ENCODE assay signal across 19 cellular contexts in genomic region chr12:100919116-100919515, GRCh38.
"Had no signal": no experiment of that assay in that cellular context is flagged by ENCODE, and none has a peak within 500 bp of the region (broad histone marks: within the 10 kb centered on the region; RNA-seq: fewer than 3 reads in every experiment).

No MANE protein-coding gene starts in this region.

- DNase-seq: activated naive CD4-positive, alpha-beta T cell; activated T-cell treated with anti-CD3 and anti-CD28 coated beads, Interleukin-2, amount 50 U/mL, for 1 hour; adrenal gland; colonic mucosa; dorsolateral prefrontal cortex; effector memory CD8-positive, alpha-beta T cell; left lung; naive thymus-derived CD8-positive, alpha-beta T cell; spleen; stimulated activated CD4-positive, alpha-beta T cell treated with anti-CD3 and anti-CD28 coated beads, Interleukin-4, amount 100 ng/mL, for 24 hours; stimulated activated naive CD8-positive, alpha-beta T cell treated with anti-CD3 and anti-CD28 coated beads, Interleukin-15, Interleukin-2, amounts not matched to agents 100 U/mL and 50 U/mL, for 24 hours; T-cell; thyroid gland had no signal

- H3K9me3 ChIP-seq: adrenal gland, colonic mucosa, esophagus muscularis mucosa, left lung, thyroid gland had no signal

- H3K27ac ChIP-seq: adrenal gland, colonic mucosa, esophagus muscularis mucosa, left lung, spleen, thyroid gland had no signal

- ATAC-seq: effector memory CD8-positive, alpha-beta T cell; left lung; naive thymus-derived CD8-positive, alpha-beta T cell; stimulated activated naive CD8-positive, alpha-beta T cell treated with anti-CD3 and anti-CD28 coated beads, Interleukin-15, Interleukin-2, amounts not matched to agents 100 U/mL and 50 U/mL, for 24 hours; T-cell; WTC11 had no signal

- H3K4me3 ChIP-seq: adrenal gland, colonic mucosa, dorsolateral prefrontal cortex, esophagus muscularis mucosa, left lung, lung, spleen, thyroid gland had no signal

- H3K27me3 ChIP-seq: adrenal gland, colonic mucosa, dorsolateral prefrontal cortex, esophagus muscularis mucosa, left lung, spleen, thyroid gland had no signal

- FAIRE-seq: astrocyte, endothelial cell of umbilical vein, TTC549 had no signal

- H3K4me1 ChIP-seq: adrenal gland, colonic mucosa, esophagus muscularis mucosa, left lung, spleen, thyroid gland had no signal

- H3K36me3 ChIP-seq: adrenal gland, colonic mucosa, esophagus muscularis mucosa, left lung, spleen, thyroid gland had no signal
